8 cellular contexts compared by ENCODE assay signal in the genomic region with DNA sequence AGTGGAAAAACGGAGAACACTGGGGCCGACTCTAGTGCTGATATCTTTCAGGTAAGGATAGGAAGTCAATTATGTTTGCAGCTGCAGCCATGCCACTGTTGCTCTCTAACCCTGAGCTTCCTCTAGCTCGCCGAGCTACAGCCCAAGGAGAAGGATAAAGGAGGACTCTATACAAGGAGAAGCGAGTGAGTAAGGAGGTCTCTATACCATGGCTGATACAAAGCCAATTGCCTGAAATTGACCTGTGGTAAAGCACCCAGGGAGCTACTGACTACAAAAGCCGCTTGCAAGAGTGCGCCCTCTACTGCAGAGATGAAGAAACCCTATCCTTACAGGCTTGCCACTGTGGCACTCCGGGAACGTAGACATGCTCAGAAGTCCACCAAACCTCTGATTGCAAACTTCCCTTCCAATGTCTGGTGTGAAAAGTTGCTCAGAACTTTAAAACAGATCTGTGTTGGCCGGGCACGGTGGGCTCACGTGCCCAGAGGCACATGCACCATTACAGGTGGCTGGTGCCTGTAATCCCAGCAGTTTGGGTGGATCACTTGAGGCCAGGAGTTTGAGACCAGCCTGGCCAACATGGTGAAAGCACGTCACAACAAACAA. TPM values are rescaled to one million over a fixed set of nuclear protein-coding genes. Genes with fewer than 3 reads are reported as not detected.
DNase-seq lines count a peak whose midpoint lies in the region; ATAC-seq and TF ChIP-seq lines count a peak whose summit lies in the region.

No MANE protein-coding gene starts in this region.

- TF ChIP-seq CTCF in LNCAP (IDR thresholded peaks at IDR 0.05) (peak; percentile 83), smooth muscle cell (IDR thresholded peaks at IDR 0.05; ENCODE audit: borderline replicate concordance, insufficient read depth, poor library complexity, severe bottlenecking) (peak; percentile 57)

- no peak overlapping the region for H2AFZ ChIP-seq in smooth muscle cell (ENCODE audit: low read depth)

- ATAC-seq in left cardiac atrium (peak; percentile 70 to 84), GM21360 (IDR thresholded peaks at IDR 0.05; ENCODE audit: unreplicated experiment) (no peak)

- H3K27ac ChIP-seq in smooth muscle cell (ENCODE audit: low read depth) = no peak overlapping the region

- H3K4me2 ChIP-seq in smooth muscle cell = no peak overlapping the region

- no peaks in the 10 kb centered on the region for H3K4me1 ChIP-seq in smooth muscle cell (ENCODE audit: low read depth)

- H3K79me2 ChIP-seq in smooth muscle cell (ENCODE audit: low read depth) = no peaks in the 10 kb centered on the region

- 28% methylated on average over 13 of the region's 13 CpGs for WGBS in smooth muscle cell (ENCODE audit: low lambda C conversion rate)

- no peaks in the 10 kb centered on the region for H3K36me3 ChIP-seq in smooth muscle cell (ENCODE audit: low read depth)

- DNase-seq in GM03348 (ENCODE audit: low spot score) (peak; percentile 77), RPMI8226 (peak; percentile 72), left cardiac atrium (no peak), smooth muscle cell (lab: John Stamatoyannopoulos, UW; ENCODE audit: unreplicated experiment) (no peak), GM19238 (ENCODE audit: insufficient read length, low spot score) (no peak)
- peak; percentile 55 for DNase-seq in activated naive CD4-positive, alpha-beta T cell treated with anti-CD3 and anti-CD28 coated beads, Interleukin-2, amount 50 U/mL, for 16 hours

- H3K9ac ChIP-seq in smooth muscle cell (ENCODE audit: low read depth) = no peak overlapping the region

- H3F3A ChIP-seq in smooth muscle cell (ENCODE audit: low read depth) = no peaks in the 10 kb centered on the region

- H3K4me3 ChIP-seq in smooth muscle cell = no peak overlapping the region

- no peaks in the 10 kb centered on the region for H4K20me1 ChIP-seq in smooth muscle cell (ENCODE audit: low read depth)

- no peaks in the 10 kb centered on the region for H3K27me3 ChIP-seq in smooth muscle cell (ENCODE audit: low read depth)

- no peaks in the 10 kb centered on the region for H3K9me3 ChIP-seq in smooth muscle cell (replicated peaks; ENCODE audit: low read depth)

- intact Hi-C loops in left cardiac atrium (cut with DNase I) = no loop called here

RNA-seq across cellular contexts. Expression of a gene that starts 10.8 kb away (rescaled TPM):
- total RNA-seq in left cardiac atrium = 1 to 10 TPM; 7.0 to 9.9 TPM
- 5.1 and 20.9 TPM in 2 replicates for total RNA-seq in smooth muscle cell
- 7.0 and 10.3 TPM in 2 replicates for polyA plus RNA-seq in smooth muscle cell

RNA-seq across cellular contexts. Expression of a gene that starts 45.3 kb away (rescaled TPM):
- total RNA-seq in left cardiac atrium = 10 to 100 TPM in 1 of 2 donors, 1 to 10 TPM in 1; 6.1 to 10.3 TPM
- total RNA-seq in smooth muscle cell = 8.2 and 13.4 TPM in 2 replicates
- 8.3 and 8.7 TPM in 2 replicates for polyA plus RNA-seq in smooth muscle cell

RNA-seq across cellular contexts. Expression of a gene that starts 46.7 kb away (rescaled TPM):
- 10 to 100 TPM; 14.3 to 24.3 TPM for total RNA-seq in left cardiac atrium
- total RNA-seq in smooth muscle cell = 60.3 and 90.5 TPM in 2 replicates
- 71.2 and 90.3 TPM in 2 replicates for polyA plus RNA-seq in smooth muscle cell

RNA-seq across cellular contexts. Expression of a gene that starts 51.8 kb away (rescaled TPM):
- total RNA-seq in left cardiac atrium = not detected
- not detected in 2 replicates for total RNA-seq in smooth muscle cell
- polyA plus RNA-seq in smooth muscle cell = not detected in 2 replicates

RNA-seq across cellular contexts. Expression of a gene that starts 56.6 kb away (rescaled TPM):
- total RNA-seq in left cardiac atrium (not detected), smooth muscle cell (not detected in 2 replicates)
- not detected in 2 replicates for polyA plus RNA-seq in smooth muscle cell

Comparison
In these comparisons a context has a peak if more than half of its experiments do, and no peak if none do; other contexts are left out.
1. DNase-seq: peak in GM03348 (single experiment), RPMI8226 (single experiment) and activated naive CD4-positive, alpha-beta T cell treated with anti-CD3 and anti-CD28 coated beads, Interleukin-2, amount 50 U/mL, for 16 hours (single experiment); none in left cardiac atrium (single experiment), smooth muscle cell (single experiment) and GM19238 (single experiment).